ENCODE assay signal across 1 cellular context in genomic region chr11:11841605-11842425, GRCh38.
TF ChIP-seq lines count a peak whose summit lies in the region.

TSS of gene USP47 (plus strand) at chr11:11841972. CDS start at chr11:11842186, 214 bp downstream.

TF ChIP-seq in HepG2, 621 proteins besides CTCF, POLR2A, EP300 and RAD21 (continued from another document and continues in another):
- TF ChIP-seq ZNF138 (CRISPR knock-in tag; IDR thresholded peaks at IDR 0.05; ENCODE audit: low read depth): peak; percentile 46; the same call in 1 of the 2 replicates
- TF ChIP-seq, protein P1, sequence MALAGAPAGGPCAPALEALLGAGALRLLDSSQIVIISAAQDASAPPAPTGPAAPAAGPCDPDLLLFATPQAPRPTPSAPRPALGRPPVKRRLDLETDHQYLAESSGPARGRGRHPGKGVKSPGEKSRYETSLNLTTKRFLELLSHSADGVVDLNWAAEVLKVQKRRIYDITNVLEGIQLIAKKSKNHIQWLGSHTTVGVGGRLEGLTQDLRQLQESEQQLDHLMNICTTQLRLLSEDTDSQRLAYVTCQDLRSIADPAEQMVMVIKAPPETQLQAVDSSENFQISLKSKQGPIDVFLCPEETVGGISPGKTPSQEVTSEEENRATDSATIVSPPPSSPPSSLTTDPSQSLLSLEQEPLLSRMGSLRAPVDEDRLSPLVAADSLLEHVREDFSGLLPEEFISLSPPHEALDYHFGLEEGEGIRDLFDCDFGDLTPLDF (CRISPR knock-in tag; IDR thresholded peaks at IDR 0.05): no peak; the same call in 1 of the 2 replicates
- peak; percentile 47; the same call in 1 of the 2 replicates for TF ChIP-seq ZNF713 (CRISPR knock-in tag; IDR thresholded peaks at IDR 0.05)
- no peak for TF ChIP-seq ATAD3A (CRISPR knock-in tag; IDR thresholded peaks at IDR 0.05)
- TF ChIP-seq MTA3 (CRISPR knock-in tag; IDR thresholded peaks at IDR 0.05): no peak
- no peak for TF ChIP-seq SNRNP70 (IDR thresholded peaks at IDR 0.05; ENCODE audit: low read depth, low read length)
- no peak for TF ChIP-seq ARNT (IDR thresholded peaks at IDR 0.05)
- no peak; the same call in 1 of the 2 replicates for TF ChIP-seq GPN1 (CRISPR knock-in tag; IDR thresholded peaks at IDR 0.05; ENCODE audit: borderline replicate concordance)
- no peak for TF ChIP-seq ATF7 (IDR thresholded peaks at IDR 0.05)
- 0 out of 2 replicates have a peak, but pooled peaks have one; percentile 71 for TF ChIP-seq ATF7 (CRISPR knock-in tag; IDR thresholded peaks at IDR 0.05)
- TF ChIP-seq ZNF121 (CRISPR knock-in tag; IDR thresholded peaks at IDR 0.05): peak; percentile 23; the same call in 1 of the 2 replicates
- no peak for TF ChIP-seq ZNF567 (CRISPR knock-in tag; IDR thresholded peaks at IDR 0.05; ENCODE audit: borderline replicate concordance)
- TF ChIP-seq BCL3 (CRISPR knock-in tag; IDR thresholded peaks at IDR 0.05): 0 out of 2 replicates have a peak, but pooled peaks have one; percentile 40
- TF ChIP-seq ZNF33A (CRISPR knock-in tag; IDR thresholded peaks at IDR 0.05; ENCODE audit: borderline replicate concordance): peak; percentile 49; the same call in 1 of the 2 replicates
- TF ChIP-seq, protein P2, sequence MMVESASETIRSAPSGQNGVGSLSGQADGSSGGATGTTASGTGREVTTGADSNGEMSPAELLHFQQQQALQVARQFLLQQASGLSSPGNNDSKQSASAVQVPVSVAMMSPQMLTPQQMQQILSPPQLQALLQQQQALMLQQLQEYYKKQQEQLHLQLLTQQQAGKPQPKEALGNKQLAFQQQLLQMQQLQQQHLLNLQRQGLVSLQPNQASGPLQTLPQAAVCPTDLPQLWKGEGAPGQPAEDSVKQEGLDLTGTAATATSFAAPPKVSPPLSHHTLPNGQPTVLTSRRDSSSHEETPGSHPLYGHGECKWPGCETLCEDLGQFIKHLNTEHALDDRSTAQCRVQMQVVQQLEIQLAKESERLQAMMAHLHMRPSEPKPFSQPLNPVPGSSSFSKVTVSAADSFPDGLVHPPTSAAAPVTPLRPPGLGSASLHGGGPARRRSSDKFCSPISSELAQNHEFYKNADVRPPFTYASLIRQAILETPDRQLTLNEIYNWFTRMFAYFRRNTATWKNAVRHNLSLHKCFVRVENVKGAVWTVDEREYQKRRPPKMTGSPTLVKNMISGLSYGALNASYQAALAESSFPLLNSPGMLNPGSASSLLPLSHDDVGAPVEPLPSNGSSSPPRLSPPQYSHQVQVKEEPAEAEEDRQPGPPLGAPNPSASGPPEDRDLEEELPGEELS (CRISPR knock-in tag; IDR thresholded peaks at IDR 0.05): no peak; the same call in 1 of the 2 replicates
- TF ChIP-seq, protein P3, sequence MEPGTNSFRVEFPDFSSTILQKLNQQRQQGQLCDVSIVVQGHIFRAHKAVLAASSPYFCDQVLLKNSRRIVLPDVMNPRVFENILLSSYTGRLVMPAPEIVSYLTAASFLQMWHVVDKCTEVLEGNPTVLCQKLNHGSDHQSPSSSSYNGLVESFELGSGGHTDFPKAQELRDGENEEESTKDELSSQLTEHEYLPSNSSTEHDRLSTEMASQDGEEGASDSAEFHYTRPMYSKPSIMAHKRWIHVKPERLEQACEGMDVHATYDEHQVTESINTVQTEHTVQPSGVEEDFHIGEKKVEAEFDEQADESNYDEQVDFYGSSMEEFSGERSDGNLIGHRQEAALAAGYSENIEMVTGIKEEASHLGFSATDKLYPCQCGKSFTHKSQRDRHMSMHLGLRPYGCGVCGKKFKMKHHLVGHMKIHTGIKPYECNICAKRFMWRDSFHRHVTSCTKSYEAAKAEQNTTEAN (CRISPR knock-in tag; conservative IDR thresholded peaks at IDR 0.05): no peak; the same call in none of the 2 replicates
- TF ChIP-seq ZNF761 (CRISPR knock-in tag; conservative IDR thresholded peaks at IDR 0.05): peak; percentile 65; the same call in 1 of the 2 replicates
- TF ChIP-seq ZMAT5 (CRISPR knock-in tag; IDR thresholded peaks at IDR 0.05; ENCODE audit: borderline replicate concordance, low read depth): no peak
- TF ChIP-seq ZNF776 (CRISPR knock-in tag; IDR thresholded peaks at IDR 0.05): peak; percentile 94
- TF ChIP-seq ELF4 (CRISPR knock-in tag; IDR thresholded peaks at IDR 0.05; ENCODE audit: borderline replicate concordance): peak; percentile 61; the same call in 1 of the 2 replicates
- no peak for TF ChIP-seq ZIK1 (CRISPR knock-in tag; IDR thresholded peaks at IDR 0.05; ENCODE audit: borderline replicate concordance, low read depth)
- TF ChIP-seq NFYC (CRISPR knock-in tag; IDR thresholded peaks at IDR 0.05): no peak
- TF ChIP-seq KLF9 (CRISPR knock-in tag; IDR thresholded peaks at IDR 0.05; ENCODE audit: low read depth): 0 out of 2 replicates have a peak, but pooled peaks have one; percentile 44
- TF ChIP-seq E2F5 (CRISPR knock-in tag; conservative IDR thresholded peaks at IDR 0.05): no peak
- TF ChIP-seq ZFYVE20 (CRISPR knock-in tag; IDR thresholded peaks at IDR 0.05; ENCODE audit: borderline replicate concordance, low read depth): no peak
- TF ChIP-seq STAT6 (CRISPR knock-in tag; IDR thresholded peaks at IDR 0.05; ENCODE audit: borderline replicate concordance): no peak
- TF ChIP-seq ZBTB25 (CRISPR knock-in tag; IDR thresholded peaks at IDR 0.05): peak; percentile 78
- TF ChIP-seq RARA (CRISPR knock-in tag; IDR thresholded peaks at IDR 0.05): peak; percentile 26; the same call in 1 of the 2 replicates
- TF ChIP-seq, protein P4, sequence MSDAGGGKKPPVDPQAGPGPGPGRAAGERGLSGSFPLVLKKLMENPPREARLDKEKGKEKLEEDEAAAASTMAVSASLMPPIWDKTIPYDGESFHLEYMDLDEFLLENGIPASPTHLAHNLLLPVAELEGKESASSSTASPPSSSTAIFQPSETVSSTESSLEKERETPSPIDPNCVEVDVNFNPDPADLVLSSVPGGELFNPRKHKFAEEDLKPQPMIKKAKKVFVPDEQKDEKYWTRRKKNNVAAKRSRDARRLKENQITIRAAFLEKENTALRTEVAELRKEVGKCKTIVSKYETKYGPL (CRISPR knock-in tag; IDR thresholded peaks at IDR 0.05): no peak
- TF ChIP-seq ZNF879 (CRISPR knock-in tag; IDR thresholded peaks at IDR 0.05): no peak; the same call in 1 of the 2 replicates
- peak; percentile 39; the same call in 1 of the 2 replicates for TF ChIP-seq PAWR (CRISPR knock-in tag; IDR thresholded peaks at IDR 0.05; ENCODE audit: borderline replicate concordance)
- peak; percentile 42; the same call in 1 of the 2 replicates for TF ChIP-seq IRF2 (CRISPR knock-in tag; IDR thresholded peaks at IDR 0.05)
- TF ChIP-seq, protein P5, sequence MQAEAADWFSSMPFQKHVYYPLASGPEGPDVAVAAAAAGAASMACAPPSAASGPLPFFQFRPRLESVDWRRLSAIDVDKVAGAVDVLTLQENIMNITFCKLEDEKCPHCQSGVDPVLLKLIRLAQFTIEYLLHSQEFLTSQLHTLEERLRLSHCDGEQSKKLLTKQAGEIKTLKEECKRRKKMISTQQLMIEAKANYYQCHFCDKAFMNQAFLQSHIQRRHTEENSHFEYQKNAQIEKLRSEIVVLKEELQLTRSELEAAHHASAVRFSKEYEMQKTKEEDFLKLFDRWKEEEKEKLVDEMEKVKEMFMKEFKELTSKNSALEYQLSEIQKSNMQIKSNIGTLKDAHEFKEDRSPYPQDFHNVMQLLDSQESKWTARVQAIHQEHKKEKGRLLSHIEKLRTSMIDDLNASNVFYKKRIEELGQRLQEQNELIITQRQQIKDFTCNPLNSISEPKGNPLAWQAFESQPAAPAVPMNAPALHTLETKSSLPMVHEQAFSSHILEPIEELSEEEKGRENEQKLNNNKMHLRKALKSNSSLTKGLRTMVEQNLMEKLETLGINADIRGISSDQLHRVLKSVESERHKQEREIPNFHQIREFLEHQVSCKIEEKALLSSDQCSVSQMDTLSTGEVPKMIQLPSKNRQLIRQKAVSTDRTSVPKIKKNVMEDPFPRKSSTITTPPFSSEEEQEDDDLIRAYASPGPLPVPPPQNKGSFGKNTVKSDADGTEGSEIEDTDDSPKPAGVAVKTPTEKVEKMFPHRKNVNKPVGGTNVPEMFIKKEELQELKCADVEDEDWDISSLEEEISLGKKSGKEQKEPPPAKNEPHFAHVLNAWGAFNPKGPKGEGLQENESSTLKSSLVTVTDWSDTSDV (CRISPR knock-in tag; IDR thresholded peaks at IDR 0.05): no peak
- peak; percentile 85 for TF ChIP-seq AGO2 (optimal IDR thresholded peaks at IDR 0.05; ENCODE audit: low read depth, low read length)
- peak; percentile 69; the same call in 1 of the 2 replicates for TF ChIP-seq ZNF782 (CRISPR knock-in tag; IDR thresholded peaks at IDR 0.05; ENCODE audit: borderline replicate concordance)
- no peak for TF ChIP-seq ADNP (CRISPR knock-in tag; IDR thresholded peaks at IDR 0.05)
- no peak for TF ChIP-seq TCF7L2 (IDR thresholded peaks at IDR 0.05; ENCODE audit: low read depth, low read length)
- TF ChIP-seq ZNF468 (CRISPR knock-in tag; IDR thresholded peaks at IDR 0.05): peak; percentile 68; the same call in 1 of the 2 replicates
- TF ChIP-seq U2AF2 (IDR thresholded peaks at IDR 0.05; ENCODE audit: low read depth, low read length): no peak
- peak; percentile 10 for TF ChIP-seq HNRNPK (IDR thresholded peaks at IDR 0.05; ENCODE audit: low read depth, low read length, poor library complexity, severe bottlenecking)
- TF ChIP-seq REST (IDR thresholded peaks at IDR 0.05; ENCODE audit: borderline replicate concordance in 1 of 2, low read depth in 1 of 2, low read length in 2 of 2): peak in 1 of 2 experiments; percentile 22; a peak in 1 of 4 replicates
